ENCODE assay signal across 9 cellular contexts in genomic region chrX:70079870-70080269, GRCh38. TPM values are rescaled to one million over a fixed set of nuclear protein-coding genes. Genes with fewer than 3 reads are reported as not detected.
"Had no signal": no experiment of that assay in that cellular context is flagged by ENCODE, and none has a peak within 500 bp of the region (broad histone marks: within the 10 kb centered on the region; RNA-seq: fewer than 3 reads in every experiment).

No MANE protein-coding gene starts in this region.

- H3K4me2 ChIP-seq: GM23338 had no signal

- H3K27ac ChIP-seq: HL-60 had no signal

- H2AFZ ChIP-seq: GM23338 had no signal

- FAIRE-seq: H54, HepG2 had no signal

- DNase-seq: H9, HCEC 1CT had no signal

- ATAC-seq: GM23338, HepG2 had no signal

- H3K4me3 ChIP-seq: GM23338 had no signal

RNA-seq across cellular contexts. Expression of gene OTUD6A, which starts 17.6 kb away (rescaled TPM):
- total RNA-seq: H9, HepG2, HT1080 had no signal
- polyA plus RNA-seq: GM23338, HepG2, IgD-negative memory B cell had no signal

RNA-seq across cellular contexts. Expression of gene AWAT2, which starts 30.1 kb away (rescaled TPM):
- total RNA-seq: GM23338, H1, H9, HepG2 had no signal
- polyA plus RNA-seq: GM23338, H1, HepG2, IgD-negative memory B cell had no signal
